ENCODE assay signal across 1 cellular context in the genomic region with DNA sequence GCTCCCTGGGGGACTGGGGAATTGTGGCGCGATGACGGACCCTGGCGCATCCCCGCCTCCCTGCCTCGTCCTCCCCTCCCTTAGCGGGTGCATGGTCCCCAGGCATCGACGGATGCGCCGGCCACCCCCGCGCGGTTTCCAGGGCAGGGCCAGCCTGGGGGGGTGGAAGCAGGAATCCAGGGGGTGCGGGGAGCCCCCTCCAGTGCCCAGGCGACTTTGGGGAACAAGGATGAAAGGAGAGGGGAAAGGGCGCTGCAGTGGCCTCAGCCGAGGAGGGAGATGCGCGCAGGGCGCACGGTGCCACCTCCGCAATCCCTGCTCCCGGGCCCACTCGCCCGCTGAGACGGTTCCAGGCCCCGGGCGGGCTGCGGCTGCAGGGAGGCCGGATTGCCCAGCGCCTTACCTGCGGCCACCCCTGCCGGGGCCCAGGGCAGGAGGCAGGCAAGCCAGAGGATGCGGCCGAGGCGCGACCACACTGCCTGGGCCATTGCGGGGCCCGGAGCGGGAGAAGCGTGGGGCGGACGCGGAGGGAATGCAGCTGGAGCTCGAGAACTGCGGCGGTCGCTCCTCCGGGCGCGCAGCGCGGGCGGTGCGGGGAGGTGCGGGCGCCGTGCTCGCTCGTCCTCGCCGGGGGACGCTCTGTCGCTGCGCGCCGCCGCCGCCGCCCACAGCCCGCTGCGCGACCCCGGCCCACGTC.
A peak's percentile ranks its signal among the peaks of the same experiment; 100 is the strongest.
TF ChIP-seq lines count a peak whose summit lies in the region.

A gene with protein sequence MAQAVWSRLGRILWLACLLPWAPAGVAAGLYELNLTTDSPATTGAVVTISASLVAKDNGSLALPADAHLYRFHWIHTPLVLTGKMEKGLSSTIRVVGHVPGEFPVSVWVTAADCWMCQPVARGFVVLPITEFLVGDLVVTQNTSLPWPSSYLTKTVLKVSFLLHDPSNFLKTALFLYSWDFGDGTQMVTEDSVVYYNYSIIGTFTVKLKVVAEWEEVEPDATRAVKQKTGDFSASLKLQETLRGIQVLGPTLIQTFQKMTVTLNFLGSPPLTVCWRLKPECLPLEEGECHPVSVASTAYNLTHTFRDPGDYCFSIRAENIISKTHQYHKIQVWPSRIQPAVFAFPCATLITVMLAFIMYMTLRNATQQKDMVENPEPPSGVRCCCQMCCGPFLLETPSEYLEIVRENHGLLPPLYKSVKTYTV (minus strand): TSS at position 641 of the 697 bp plus-strand sequence. CDS start 153 bp downstream, at position 488.

TF ChIP-seq in H1, 55 proteins besides CTCF, POLR2A, EP300 and RAD21:
- TF ChIP-seq POU5F1 (IDR thresholded peaks at IDR 0.05; ENCODE audit: low read depth, low read length) (no peak), ASH2L (IDR thresholded peaks at IDR 0.05; ENCODE audit: low read length) (no peak), RFX5 (IDR thresholded peaks at IDR 0.05; ENCODE audit: borderline replicate concordance, low read depth, low read length) (no peak), PHF8 (conservative IDR thresholded peaks at IDR 0.05; ENCODE audit: low read depth, low read length) (no peak), SP2 (IDR thresholded peaks at IDR 0.05; ENCODE audit: low read length) (no peak), SIX5 (IDR thresholded peaks at IDR 0.05; ENCODE audit: low read depth, low read length) (no peak), CHD1 (IDR thresholded peaks at IDR 0.05; ENCODE audit: low read depth, low read length) (no peak), MAFK (IDR thresholded peaks at IDR 0.05; ENCODE audit: low read depth, low read length) (no peak), TEAD4 (IDR thresholded peaks at IDR 0.05; ENCODE audit: low read depth, low read length) (no peak), GABPA (IDR thresholded peaks at IDR 0.05; ENCODE audit: borderline replicate concordance, insufficient read depth, low read length) (no peak), SRF (IDR thresholded peaks at IDR 0.05; ENCODE audit: low read depth, low read length) (no peak), BRCA1 (IDR thresholded peaks at IDR 0.05; ENCODE audit: low read depth, low read length) (no peak), EGR1 (IDR thresholded peaks at IDR 0.05; ENCODE audit: borderline replicate concordance, low read depth, low read length) (no peak), CEBPB (IDR thresholded peaks at IDR 0.05; ENCODE audit: low read depth, low read length) (no peak), SP4 (IDR thresholded peaks at IDR 0.05; ENCODE audit: low read length) (no peak), CBX5 (IDR thresholded peaks at IDR 0.05; ENCODE audit: low read depth, low read length) (no peak), JUND (IDR thresholded peaks at IDR 0.05; ENCODE audit: low read length) (no peak), SAP30 (IDR thresholded peaks at IDR 0.05; ENCODE audit: insufficient read depth, insufficient replicate concordance, low read length) (no peak), KDM1A (IDR thresholded peaks at IDR 0.05; ENCODE audit: borderline replicate concordance, low read length) (no peak), YY1 (IDR thresholded peaks at IDR 0.05; ENCODE audit: low read depth, low read length) (no peak), EZH2 (IDR thresholded peaks at IDR 0.05; ENCODE audit: low read depth, low read length, severe bottlenecking) (peak; percentile 63), HDAC6 (IDR thresholded peaks at IDR 0.05; ENCODE audit: low read depth, low read length) (no peak), SUZ12 (IDR thresholded peaks at IDR 0.05; ENCODE audit: low read length) (peak; percentile 66; the same call in 1 of the 2 replicates), KDM4A (IDR thresholded peaks at IDR 0.05; ENCODE audit: low read depth, low read length, severe bottlenecking) (peak; percentile 79), BCL11A (IDR thresholded peaks at IDR 0.05; ENCODE audit: low read depth in 2 of 2, low read length in 2 of 2) (no peak)
- TF ChIP-seq, protein P1, sequence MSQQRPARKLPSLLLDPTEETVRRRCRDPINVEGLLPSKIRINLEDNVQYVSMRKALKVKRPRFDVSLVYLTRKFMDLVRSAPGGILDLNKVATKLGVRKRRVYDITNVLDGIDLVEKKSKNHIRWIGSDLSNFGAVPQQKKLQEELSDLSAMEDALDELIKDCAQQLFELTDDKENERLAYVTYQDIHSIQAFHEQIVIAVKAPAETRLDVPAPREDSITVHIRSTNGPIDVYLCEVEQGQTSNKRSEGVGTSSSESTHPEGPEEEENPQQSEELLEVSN (IDR thresholded peaks at IDR 0.05): peak; percentile 61; the same call in 1 of the 2 replicates
- TF ChIP-seq, protein P2, sequence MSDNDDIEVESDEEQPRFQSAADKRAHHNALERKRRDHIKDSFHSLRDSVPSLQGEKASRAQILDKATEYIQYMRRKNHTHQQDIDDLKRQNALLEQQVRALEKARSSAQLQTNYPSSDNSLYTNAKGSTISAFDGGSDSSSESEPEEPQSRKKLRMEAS (IDR thresholded peaks at IDR 0.05): peak; percentile 22; the same call in 1 of the 2 replicates
- TF ChIP-seq, protein P3, sequence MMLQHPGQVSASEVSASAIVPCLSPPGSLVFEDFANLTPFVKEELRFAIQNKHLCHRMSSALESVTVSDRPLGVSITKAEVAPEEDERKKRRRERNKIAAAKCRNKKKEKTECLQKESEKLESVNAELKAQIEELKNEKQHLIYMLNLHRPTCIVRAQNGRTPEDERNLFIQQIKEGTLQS (IDR thresholded peaks at IDR 0.05; ENCODE audit: insufficient read depth, low read depth, low read length): no peak
